16 cellular contexts compared by ENCODE assay signal in the genomic region with DNA sequence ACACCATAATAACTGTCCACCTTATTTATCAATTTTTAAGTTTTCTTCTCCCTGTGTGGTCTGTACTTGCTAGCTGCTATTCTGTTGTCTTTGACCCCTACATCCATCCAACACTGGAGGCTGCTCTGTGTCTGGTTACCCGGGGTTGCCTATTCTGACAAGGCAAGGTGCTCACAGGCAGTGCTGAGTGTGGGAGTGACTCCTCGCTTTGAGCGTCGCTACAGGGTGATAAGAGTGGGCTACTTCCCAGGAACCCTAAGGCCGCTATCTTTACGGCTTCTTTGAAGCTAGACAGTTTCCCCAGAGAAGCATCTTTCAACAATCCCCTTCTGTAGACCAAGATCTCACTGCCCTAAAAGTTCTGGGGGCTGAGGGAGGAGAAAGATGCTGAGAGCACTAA. TPM values are rescaled to one million over a fixed set of nuclear protein-coding genes. Genes with fewer than 3 reads are reported as not detected.
DNase-seq lines count a peak whose midpoint lies in the region; ATAC-seq and TF ChIP-seq lines count a peak whose summit lies in the region.
"Had no signal": no experiment of that assay in that cellular context is flagged by ENCODE, and none has a peak within 500 bp of the region (broad histone marks: within the 10 kb centered on the region; RNA-seq: fewer than 3 reads in every experiment).

No MANE protein-coding gene starts in this region.

- ATAC-seq in left ventricle myocardium superior: peak; percentile 11
- no peak for ATAC-seq in left cardiac atrium
- no peak for ATAC-seq in GM21723 (IDR thresholded peaks at IDR 0.05; ENCODE audit: unreplicated experiment)
- ATAC-seq: Panc1 had no signal

- intact Hi-C loops in left ventricle myocardium superior (cut with micrococcal nuclease) (no loop called here), left cardiac atrium (cut with DNase I) (no loop called here), tibial artery (cut with DNase I; ENCODE audit: low total_unique reads) (no loop called here)

- H3K27ac ChIP-seq in coronary artery: peak overlapping the region; percentile 64 to 76
- H3K27ac ChIP-seq in osteoblast (ENCODE audit: low read depth, low read length): peak overlapping the region; percentile 32
- peak overlapping the region; percentile 64 to 69 for H3K27ac ChIP-seq in tibial artery

- DNase-seq in left ventricle myocardium superior (no peak), left cardiac atrium (no peak), coronary artery (ENCODE audit: low spot score) (no peak), osteoblast (ENCODE audit: insufficient read length, low spot score, missing footprints) (no peak), tibial artery (no peak), HUDEP-2 (lab: John Stamatoyannopoulos, UW; ENCODE audit: unreplicated experiment in 76 of 76) (no peak), COLO829 (ENCODE audit: low spot score) (no peak)
- DNase-seq: ACHN, AML-193, EL, HFFc6, NCI-H187, NCI-H226, NCI-H524 treated with DMSO at 0.1 percent for 48 hours had no signal

- H3K4me3 ChIP-seq in coronary artery (no peak overlapping the region), osteoblast (ENCODE audit: insufficient read depth, low read length) (no peak overlapping the region), tibial artery (no peak overlapping the region)

- H3K36me3 ChIP-seq in osteoblast (ENCODE audit: insufficient read depth, low read length): peaks cover 57% of the 10 kb centered on the region
- peaks cover 27 to 69% (median 55%) of the 10 kb centered on the region in 3 donors for H3K36me3 ChIP-seq in tibial artery

- no peaks in the 10 kb centered on the region for H3K9me3 ChIP-seq in osteoblast (ENCODE audit: low read depth, low read length)
- no peaks in the 10 kb centered on the region for H3K9me3 ChIP-seq in tibial artery

- H3K4me2 ChIP-seq in osteoblast (ENCODE audit: insufficient read depth, low read length): no peak overlapping the region

- no peak for TF ChIP-seq CTCF in coronary artery (IDR thresholded peaks at IDR 0.05)
- no peak for TF ChIP-seq CTCF in osteoblast (IDR thresholded peaks at IDR 0.05; ENCODE audit: extremely low read depth, low read depth, low read length)
- no peak for TF ChIP-seq CTCF in tibial artery (IDR thresholded peaks at IDR 0.05)

- peaks cover 14% of the 10 kb centered on the region for H3K4me1 ChIP-seq in osteoblast (ENCODE audit: insufficient read depth, low read length)
- peaks cover 0 to 14% (median 8%) of the 10 kb centered on the region in 4 donors for H3K4me1 ChIP-seq in tibial artery

- no peaks in the 10 kb centered on the region for H3K27me3 ChIP-seq in osteoblast (ENCODE audit: insufficient read depth, low read length)
- no peaks in the 10 kb centered on the region for H3K27me3 ChIP-seq in tibial artery

- H3K79me2 ChIP-seq in osteoblast (ENCODE audit: insufficient read depth, low read length): no peaks in the 10 kb centered on the region

- peaks cover 7% of the 10 kb centered on the region for H4K20me1 ChIP-seq in osteoblast (ENCODE audit: insufficient read depth, low read length)

- no peak overlapping the region for H2AFZ ChIP-seq in osteoblast (ENCODE audit: low read length)

RNA-seq across cellular contexts. Expression of gene NSUN2, which starts 35.3 kb away (rescaled TPM):
- total RNA-seq in left ventricle myocardium superior: 33.5 TPM
- 10 to 100 TPM; 23.2 to 29.3 TPM for total RNA-seq in left cardiac atrium
- 32.7 and 39.4 TPM in 2 replicates for total RNA-seq in osteoblast

RNA-seq across cellular contexts. Expression of gene SRD5A1, which starts 35.7 kb away (rescaled TPM):
- total RNA-seq in left ventricle myocardium superior: 2.3 TPM
- total RNA-seq in left cardiac atrium: 1 to 10 TPM; 2.0 to 2.2 TPM
- total RNA-seq in osteoblast: 8.8 and 9.4 TPM in 2 replicates
